Comparison of ENCODE assay signal across 17 cellular contexts in the genomic region with DNA sequence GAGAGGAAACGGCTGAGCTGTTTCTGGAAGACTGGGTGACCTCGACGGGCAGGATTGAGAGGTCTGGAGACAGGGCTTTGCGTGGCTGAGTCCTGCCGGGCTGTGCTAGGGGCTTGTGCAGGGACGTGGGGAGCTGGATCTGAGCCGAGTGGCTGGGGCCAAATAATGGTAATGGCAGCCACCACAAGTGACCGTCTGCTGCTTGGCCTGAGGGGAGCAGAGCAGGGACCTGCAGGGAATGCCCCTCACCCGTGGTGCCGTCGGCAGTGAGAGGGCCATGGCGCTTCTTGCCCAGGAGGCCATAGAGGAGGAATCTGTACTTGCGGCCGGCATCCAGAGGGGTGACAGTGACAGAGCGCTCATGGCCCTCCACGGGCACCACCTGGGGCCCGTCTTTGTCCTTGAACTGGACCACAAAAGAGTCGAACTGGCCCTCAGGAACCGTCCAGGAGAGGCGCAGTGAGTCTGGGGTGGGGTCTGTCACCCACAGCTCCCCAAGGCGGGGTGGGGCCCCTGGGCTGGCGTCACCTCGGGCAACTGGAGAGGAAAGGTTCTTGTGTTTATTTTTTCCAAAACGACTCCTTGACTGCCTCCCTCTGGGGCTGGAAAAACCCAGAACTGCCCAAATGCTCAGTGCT. TPM values are rescaled to one million over a fixed set of nuclear protein-coding genes. Genes with fewer than 3 reads are reported as not detected.
DNase-seq lines count a peak whose midpoint lies in the region; ATAC-seq and TF ChIP-seq lines count a peak whose summit lies in the region.
"Had no signal": no experiment of that assay in that cellular context is flagged by ENCODE, and none has a peak within 500 bp of the region (broad histone marks: within the 10 kb centered on the region; RNA-seq: fewer than 3 reads in every experiment).

No MANE protein-coding gene starts in this region.

- H3K27ac ChIP-seq in heart right ventricle, result peak overlapping the region in 7 of 10 donors; percentile 38 to 73 (median 64)
- peak overlapping the region; percentile 49 to 74 (median 68) for H3K27ac ChIP-seq in esophagus muscularis mucosa (replicated peaks in 1 of 4)
- peak overlapping the region; percentile 57 to 73 for H3K27ac ChIP-seq in uterus
- H3K27ac ChIP-seq: C4-2B had no signal

- peak in 1 of 8 donors; percentile 5 for ATAC-seq in heart right ventricle
- ATAC-seq in left ventricle myocardium superior, result no peak
- ATAC-seq in sciatic nerve, result peak; percentile 3

- TF ChIP-seq POLR2A in esophagus muscularis mucosa (IDR thresholded peaks at IDR 0.05; ENCODE audit: low read depth) (no peak), uterus (IDR thresholded peaks at IDR 0.05) (no peak)

- DNase-seq in heart right ventricle, result no peak
- no peak for DNase-seq in left ventricle myocardium superior
- DNase-seq in esophagus muscularis mucosa (ENCODE audit: extremely low spot score), result no peak
- no peak for DNase-seq in sciatic nerve (ENCODE audit: low spot score)
- DNase-seq in uterus, result no peak
- DNase-seq in stimulated activated CD4-positive, alpha-beta T cell treated with anti-CD3 and anti-CD28 coated beads, Interleukin-1b, Interleukin-23, amount 100 ng/mL, for 48 hours, result no peak
- no peak for DNase-seq in HK-2 (ENCODE audit: unreplicated experiment)
- no peak for DNase-seq in CD1c-positive myeloid dendritic cell (ENCODE audit: extremely low spot score)
- DNase-seq: Caco-2, DMS53, H9, Kasumi-1, NCI-H1105 treated with DMSO at 0.1 percent for 48 hours, NCI-H1930, NCI-H510A, NCI-H82 had no signal

- H3K9me3 ChIP-seq in heart right ventricle (no peaks in the 10 kb centered on the region), esophagus muscularis mucosa (no peaks in the 10 kb centered on the region), uterus (no peaks in the 10 kb centered on the region)
- H3K9me3 ChIP-seq: Caco-2 had no signal

- H3K36me3 ChIP-seq in heart right ventricle, result peaks cover 0 to 100% (median 13%) of the 10 kb centered on the region in 9 donors
- peaks cover 9 to 95% (median 64%) of the 10 kb centered on the region in 4 donors for H3K36me3 ChIP-seq in esophagus muscularis mucosa
- no peaks in the 10 kb centered on the region for H3K36me3 ChIP-seq in uterus

- H3K4me1 ChIP-seq in heart right ventricle (peaks cover 0 to 24% (median 3%) of the 10 kb centered on the region in 9 donors), esophagus muscularis mucosa (peaks cover 0 to 11% (median 6%) of the 10 kb centered on the region in 4 donors), uterus (no peaks in the 10 kb centered on the region)
- H3K4me1 ChIP-seq: Caco-2 had no signal

- intact Hi-C loops in heart right ventricle (cut with DNase I) (no loop called here), left ventricle myocardium superior (cut with micrococcal nuclease) (no loop called here), esophagus muscularis mucosa (cut with DNase I) (no loop called here), sciatic nerve (cut with DNase I) (no loop called here), uterus (cut with DNase I; ENCODE audit: low total_unique reads) (no loop called here)

- no peaks in the 10 kb centered on the region for H3K27me3 ChIP-seq in heart right ventricle
- no peaks in the 10 kb centered on the region for H3K27me3 ChIP-seq in esophagus muscularis mucosa
- no peaks in the 10 kb centered on the region for H3K27me3 ChIP-seq in uterus

- TF ChIP-seq EP300 in esophagus muscularis mucosa (IDR thresholded peaks at IDR 0.05), result no peak

- 79 to 80% methylated on average over 24 of the region's 24 CpGs for WGBS in heart right ventricle, 2 donors
- 78% methylated on average over 24 of the region's 24 CpGs for WGBS in esophagus muscularis mucosa

- no peak for TF ChIP-seq CTCF in heart right ventricle (IDR thresholded peaks at IDR 0.05)
- no peak for TF ChIP-seq CTCF in esophagus muscularis mucosa (IDR thresholded peaks at IDR 0.05)
- no peak for TF ChIP-seq CTCF in uterus (IDR thresholded peaks at IDR 0.05)

- H3K4me3 ChIP-seq in heart right ventricle (no peak overlapping the region), esophagus muscularis mucosa (no peak overlapping the region), uterus (no peak overlapping the region)

RNA-seq across cellular contexts. Expression of a gene that starts 31.8 kb away (rescaled TPM):
- total RNA-seq in heart right ventricle (1 to 10 TPM in 2 of 10 donors, under 1 TPM in 3, not detected in 5; 0.26 to 1.9 (median 0.62) TPM), left ventricle myocardium superior (0.52 TPM), esophagus muscularis mucosa (1 to 10 TPM in 3 of 4 donors, under 1 TPM in 1; 0.33 to 3.7 (median 1.9) TPM), sciatic nerve (6.1 TPM), uterus (1 to 10 TPM in 1 of 4 donors, not detected in 3; 4.1 TPM)
- under 1 TPM; 0.19 to 0.73 TPM for polyA plus RNA-seq in heart right ventricle
- total RNA-seq: Caco-2, H9 had no signal

RNA-seq across cellular contexts. Expression of a gene that starts 39.1 kb away (rescaled TPM):
- 100 to 1,000 TPM in 1 of 10 donors, 10 to 100 TPM in 9; 36.2 to 123 (median 61.4) TPM for total RNA-seq in heart right ventricle
- 10 to 100 TPM; 49.0 to 96.7 TPM for polyA plus RNA-seq in heart right ventricle
- 64.1 TPM for total RNA-seq in left ventricle myocardium superior
- 100 to 1,000 TPM; 223 to 525 (median 326) TPM for total RNA-seq in esophagus muscularis mucosa
- 423 TPM for total RNA-seq in sciatic nerve
- total RNA-seq in uterus, result 100 to 1,000 TPM in 3 of 4 donors, 10 to 100 TPM in 1; 90.6 to 217 (median 181) TPM

RNA-seq across cellular contexts. Expression of a gene that starts 55.4 kb away (rescaled TPM):
- total RNA-seq in heart right ventricle, result 100 to 1,000 TPM in 2 of 10 donors, 10 to 100 TPM in 8; 32.6 to 357 (median 60.3) TPM
- polyA plus RNA-seq in heart right ventricle, result 10 to 100 TPM; 33.8 to 72.6 TPM
- 84.0 TPM for total RNA-seq in left ventricle myocardium superior
- total RNA-seq in esophagus muscularis mucosa, result 100 to 1,000 TPM in 1 of 4 donors, 10 to 100 TPM in 3; 45.3 to 203 (median 75.8) TPM
- total RNA-seq in sciatic nerve, result 392 TPM
- total RNA-seq in uterus, result 10 to 100 TPM; 12.4 to 97.5 (median 46.3) TPM

RNA-seq across cellular contexts. Expression of a gene that starts 58.0 kb away (rescaled TPM):
- total RNA-seq in heart right ventricle, result 10 to 100 TPM; 20.1 to 44.4 (median 29.4) TPM
- 10 to 100 TPM; 23.4 to 47.0 TPM for polyA plus RNA-seq in heart right ventricle
- 26.8 TPM for total RNA-seq in left ventricle myocardium superior
- total RNA-seq in esophagus muscularis mucosa, result 10 to 100 TPM; 17.7 to 37.4 (median 27.2) TPM
- 88.4 TPM for total RNA-seq in sciatic nerve
- 100 to 1,000 TPM in 1 of 4 donors, 10 to 100 TPM in 3; 16.4 to 121 (median 33.6) TPM for total RNA-seq in uterus
